1 cellular context compared by ENCODE assay signal in the genomic region with DNA sequence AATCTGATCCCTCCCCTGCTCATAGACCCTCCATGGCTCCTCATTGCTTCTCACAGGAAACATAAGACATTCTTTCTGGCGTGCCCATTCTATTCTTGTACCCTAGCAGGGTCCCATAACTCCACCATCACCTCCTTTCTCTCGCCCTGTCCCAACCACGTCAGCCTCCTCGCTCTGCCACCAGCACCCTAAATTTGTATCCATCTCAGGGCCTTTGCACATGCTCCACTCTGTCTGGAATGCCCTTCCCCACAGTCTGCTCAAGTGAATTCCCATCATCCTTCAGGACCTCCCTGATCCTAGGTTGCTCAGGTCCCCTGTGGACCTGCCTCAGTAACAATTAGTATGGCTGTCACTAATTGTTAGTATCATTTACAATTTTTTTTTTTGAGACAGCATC.
TF ChIP-seq lines count a peak whose summit lies in the region.

No MANE protein-coding gene starts in this region.

TF ChIP-seq in HEK293, 187 proteins besides CTCF, POLR2A, EP300 and RAD21:
- peak; percentile 96 for TF ChIP-seq ZNF623 (tag by site-specific recombination; IDR thresholded peaks at IDR 0.05)
- TF ChIP-seq ZNF16 (tag by site-specific recombination; IDR thresholded peaks at IDR 0.05; ENCODE audit: low read depth): 0 out of 2 replicates have a peak, but pooled peaks have one; percentile 41
- no peak for TF ChIP-seq SCRT2 (tag by site-specific recombination; IDR thresholded peaks at IDR 0.05)
- TF ChIP-seq, protein P1, sequence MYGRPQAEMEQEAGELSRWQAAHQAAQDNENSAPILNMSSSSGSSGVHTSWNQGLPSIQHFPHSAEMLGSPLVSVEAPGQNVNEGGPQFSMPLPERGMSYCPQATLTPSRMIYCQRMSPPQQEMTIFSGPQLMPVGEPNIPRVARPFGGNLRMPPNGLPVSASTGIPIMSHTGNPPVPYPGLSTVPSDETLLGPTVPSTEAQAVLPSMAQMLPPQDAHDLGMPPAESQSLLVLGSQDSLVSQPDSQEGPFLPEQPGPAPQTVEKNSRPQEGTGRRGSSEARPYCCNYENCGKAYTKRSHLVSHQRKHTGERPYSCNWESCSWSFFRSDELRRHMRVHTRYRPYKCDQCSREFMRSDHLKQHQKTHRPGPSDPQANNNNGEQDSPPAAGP (tag by site-specific recombination; IDR thresholded peaks at IDR 0.05): no peak
- no peak for TF ChIP-seq ZNF366 (tag by site-specific recombination; conservative IDR thresholded peaks at IDR 0.05)
